10 cellular contexts compared by ENCODE assay signal in the genomic region with DNA sequence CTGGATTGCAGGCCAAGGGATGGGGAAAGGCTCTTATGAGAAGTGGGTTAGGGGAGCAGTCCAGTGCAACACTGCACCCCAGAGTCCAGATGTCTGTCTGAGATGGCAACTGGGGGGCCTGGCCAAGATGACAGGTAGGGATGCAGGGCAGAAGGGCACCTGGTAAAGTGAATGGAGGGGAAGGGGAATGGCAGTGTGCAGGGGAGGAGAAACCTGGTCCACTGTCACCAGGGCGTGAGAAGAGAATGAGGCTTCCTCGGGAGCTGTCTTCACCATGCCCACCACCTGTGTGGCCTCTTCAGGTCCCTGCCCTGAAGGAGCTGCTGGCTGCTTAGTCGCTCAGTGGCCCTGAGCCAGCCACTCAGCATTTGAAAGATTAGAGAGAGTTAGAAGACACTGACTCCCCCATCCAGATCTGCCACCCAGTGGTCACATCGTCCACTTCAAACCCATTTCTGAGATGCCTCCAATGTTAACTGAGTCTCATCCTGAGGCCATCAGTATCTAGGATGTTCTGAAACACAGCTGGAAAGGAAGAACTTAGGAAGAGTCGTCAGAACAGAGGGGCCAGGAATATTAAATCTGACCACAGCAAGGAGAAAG. TPM values are rescaled to one million over a fixed set of nuclear protein-coding genes. Genes with fewer than 3 reads are reported as not detected.
DNase-seq lines count a peak whose midpoint lies in the region; ATAC-seq and TF ChIP-seq lines count a peak whose summit lies in the region.
"Had no signal": no experiment of that assay in that cellular context is flagged by ENCODE, and none has a peak within 500 bp of the region (broad histone marks: within the 10 kb centered on the region; RNA-seq: fewer than 3 reads in every experiment).

No MANE protein-coding gene starts in this region.

- H3K9me3 Mint-ChIP-seq in CD4-positive, alpha-beta memory T cell = no peaks in the 10 kb centered on the region
- no peaks in the 10 kb centered on the region for H3K9me3 Mint-ChIP-seq in osteocyte (ENCODE audit: unreplicated experiment)
- H3K9me3 Mint-ChIP-seq: neural crest cell had no signal

- intact Hi-C loops in CD4-positive, alpha-beta memory T cell (cut with micrococcal nuclease) = loop anchor here (5.0 kb wide), 1 partner anchor 131 kb away; no protein-coding TSS in a partner anchor

- H3K27me3 Mint-ChIP-seq in CD4-positive, alpha-beta memory T cell = no peaks in the 10 kb centered on the region
- no peaks in the 10 kb centered on the region for H3K27me3 Mint-ChIP-seq in osteocyte (ENCODE audit: unreplicated experiment)

- ATAC-seq in GM18867 (IDR thresholded peaks at IDR 0.05; ENCODE audit: unreplicated experiment) = no peak

- no peak overlapping the region for H3K4me3 ChIP-seq in CD4-positive, alpha-beta memory T cell (ENCODE audit: low read length in 2 of 2)
- H3K4me3 ChIP-seq in epithelial cell of proximal tubule (ENCODE audit: low read depth, low read length) = no peak overlapping the region

- peak overlapping the region; percentile 54 to 90 (median 79) for H3K27ac Mint-ChIP-seq in CD4-positive, alpha-beta memory T cell
- peak overlapping the region; percentile 82 for H3K27ac Mint-ChIP-seq in osteocyte (ENCODE audit: unreplicated experiment)

- POLR2A ChIA-PET in CD4-positive, alpha-beta memory T cell (lab: Charles Lee; ENCODE audit: partially characterized antibody) = interaction anchor here (1.3 to 9.1 kb wide), 8 partner anchors 10 to 225 kb away, joined by 4 to 108 read pairs (median 8); partner anchors contain the start of genes FNTB and PLEKHG3

- H3K36me3 Mint-ChIP-seq in CD4-positive, alpha-beta memory T cell = no peaks in the 10 kb centered on the region
- no peaks in the 10 kb centered on the region for H3K36me3 Mint-ChIP-seq in osteocyte (ENCODE audit: unreplicated experiment)

- TF ChIP-seq CTCF in epithelial cell of proximal tubule (conservative IDR thresholded peaks at IDR 0.05; ENCODE audit: low read depth, low read length) (peak; percentile 27), osteocyte (IDR thresholded peaks at IDR 0.05) (peak; percentile 27)

- H3K27me3 ChIP-seq in CD4-positive, alpha-beta memory T cell (ENCODE audit: insufficient read depth, low read length) = no peaks in the 10 kb centered on the region

- no peaks in the 10 kb centered on the region for H3K9me3 ChIP-seq in CD4-positive, alpha-beta memory T cell (ENCODE audit: control insufficient read depth in 1 of 2, low read length in 2 of 2)

- H3K4me3 Mint-ChIP-seq in CD4-positive, alpha-beta memory T cell = peak overlapping the region in 4 of 8 donors; percentile 2 to 59 (median 50)
- peak overlapping the region; percentile 4 for H3K4me3 Mint-ChIP-seq in osteocyte (ENCODE audit: unreplicated experiment)
- H3K4me3 Mint-ChIP-seq: neural crest cell had no signal

- CTCF ChIA-PET in CD4-positive, alpha-beta memory T cell (lab: Charles Lee; ENCODE audit: partially characterized antibody) = interaction anchor here (0.8 to 4.9 kb wide), 29 partner anchors 9 to 417 kb away, joined by 3 to 98 read pairs (median 5); partner anchors contain the start of gene PLEKHG3

- H3K36me3 ChIP-seq in CD4-positive, alpha-beta memory T cell (ENCODE audit: insufficient read depth, low read length) = no peaks in the 10 kb centered on the region

- no peak overlapping the region for H3K27ac ChIP-seq in CD4-positive, alpha-beta memory T cell (ENCODE audit: low read depth, low read length)

- peaks cover 68 to 98% (median 85%) of the 10 kb centered on the region in 4 donors for H3K4me1 Mint-ChIP-seq in CD4-positive, alpha-beta memory T cell
- peaks cover 81% of the 10 kb centered on the region for H3K4me1 Mint-ChIP-seq in osteocyte (ENCODE audit: unreplicated experiment)

- H3K4me1 ChIP-seq in CD4-positive, alpha-beta memory T cell (ENCODE audit: insufficient read depth, low read length) = peaks cover 93% of the 10 kb centered on the region

- DNase-seq in CD4-positive, alpha-beta memory T cell = no peak
- peak; percentile 25 for DNase-seq in NCI-H460 (ENCODE audit: extremely low read depth, low read depth)
- DNase-seq in epithelial cell of proximal tubule (ENCODE audit: low read depth) = no peak
- DNase-seq in osteocyte (ENCODE audit: extremely low spot score, unreplicated experiment) = no peak
- DNase-seq in midbrain (lab: John Stamatoyannopoulos, UW) = no peak
- DNase-seq in activated CD8-positive, alpha-beta memory T cell treated with anti-CD3 and anti-CD28 coated beads, Interleukin-2, amount 50 U/mL, for 48 hours = no peak
- no peak for DNase-seq in DMS153 treated with DMSO at 0.1 percent for 48 hours (lab: John Stamatoyannopoulos, UW; ENCODE audit: unreplicated experiment)
- DNase-seq: activated CD8-positive, alpha-beta memory T cell treated with anti-CD3 and anti-CD28 coated beads for 24 hours had no signal

RNA-seq across cellular contexts. Expression of gene PLEKHG3, which starts 57.3 kb away (rescaled TPM):
- 10 to 100 TPM; 53.3 to 56.5 TPM for total RNA-seq in CD4-positive, alpha-beta memory T cell
- 10 to 100 TPM; 10.8 to 62.6 TPM for polyA plus RNA-seq in CD4-positive, alpha-beta memory T cell
- total RNA-seq in NCI-H460 (2014; rRNA removed; shearing (Covaris generic)) = 16.4 and 20.6 TPM in 2 replicates
- 44.0 and 63.7 TPM in 2 replicates for polyA plus RNA-seq in NCI-H460 (2014; cell fraction: nucleus; rRNA removed)
- total RNA-seq in epithelial cell of proximal tubule (48.1 and 52.8 TPM in 2 replicates), osteocyte (96.3 and 98.3 TPM in 2 replicates)
